33 cellular contexts compared by ENCODE assay signal in the genomic region with DNA sequence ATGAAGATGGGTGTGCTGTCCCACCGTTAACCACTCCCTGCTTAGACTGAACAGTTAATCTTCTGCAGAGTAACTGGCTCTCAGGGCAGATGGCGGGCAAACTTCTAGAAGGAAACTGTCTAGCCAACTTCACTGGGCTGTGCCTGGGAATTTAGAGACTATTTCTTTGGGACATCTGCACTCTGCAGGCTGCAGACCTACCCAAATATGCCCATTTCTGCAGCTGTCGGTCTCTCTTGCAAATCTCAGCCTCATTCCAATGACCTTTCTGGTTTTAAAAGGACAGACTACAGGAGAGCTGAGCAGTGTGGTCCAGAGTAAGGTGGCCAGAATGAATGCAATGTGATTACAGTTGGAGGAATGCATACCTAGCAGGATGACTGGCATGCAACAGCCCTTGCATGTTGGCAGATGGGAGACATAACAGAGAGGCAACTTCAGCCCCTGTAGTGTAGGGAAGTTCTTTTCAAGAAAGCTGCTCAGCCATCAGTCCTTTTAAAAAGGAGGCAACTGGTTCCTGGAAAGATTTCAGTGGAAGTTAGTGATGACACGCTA. TPM values are rescaled to one million over a fixed set of nuclear protein-coding genes. Genes with fewer than 3 reads are reported as not detected.
"Had no signal": no experiment of that assay in that cellular context is flagged by ENCODE, and none has a peak within 500 bp of the region (broad histone marks: within the 10 kb centered on the region; RNA-seq: fewer than 3 reads in every experiment).

No MANE protein-coding gene starts in this region.

- ATAC-seq: activated naive CD8-positive, alpha-beta T cell treated with anti-CD3 and anti-CD28 coated beads, Interleukin-2, amount 50 U/mL, for 24 hours; body of pancreas; gastroesophageal sphincter; natural killer cell; psoas muscle; stimulated activated naive B cell treated with anti-CD40 and anti-IgM and Interleukin-4, amounts not matched to agents 10 μg/mL and 1 μg/mL and 100 μg/mL, for 72 hours; T-helper 17 cell had no signal

- H3K9ac ChIP-seq: neural progenitor cell, parathyroid adenoma had no signal

- H3K9me3 ChIP-seq: body of pancreas, colonic mucosa, gastroesophageal sphincter, left ventricle myocardium inferior, psoas muscle, sigmoid colon, stomach, thyroid gland, upper lobe of left lung had no signal

- H3K4me1 Mint-ChIP-seq: activated CD4-positive, alpha-beta memory T cell treated with anti-CD3 and anti-CD28 coated beads, Interleukin-2, amount 10 ng/mL, durations not matched to agents 7 days and 5 days; natural killer cell had no signal

- H3K9me3 Mint-ChIP-seq: activated CD4-positive, alpha-beta memory T cell treated with anti-CD3 and anti-CD28 coated beads, Interleukin-2, amount 10 ng/mL, durations not matched to agents 7 days and 5 days; activated CD4-positive, alpha-beta T cell treated with anti-CD3 and anti-CD28 coated beads, Interleukin-2, amount 10 ng/mL, durations not matched to agents 7 days and 5 days; activated naive CD4-positive, alpha-beta T cell treated with anti-CD3 and anti-CD28 coated beads, Interleukin-2, amount 50 U/mL, for 24 hours; activated naive CD8-positive, alpha-beta T cell treated with anti-CD3 and anti-CD28 coated beads, Interleukin-2, amount 50 U/mL, for 24 hours; activated T-helper 2 cell treated with anti-CD3 and anti-CD28 coated beads, Interferon-gamma antibody, Interleukin-2, Interleukin-4, amounts not matched to agents 10 μg/mL and 5 μg/mL and 100 μg/mL, durations not matched to agents 14 hours and 24 hours and 36 hours; natural killer cell; neural progenitor cell; stimulated activated naive B cell treated with anti-CD40 and anti-IgM and Interleukin-4, amounts not matched to agents 10 μg/mL and 1 μg/mL and 100 μg/mL, for 72 hours had no signal

- DNase-seq: activated CD4-positive, alpha-beta memory T cell treated with anti-CD3 and anti-CD28 coated beads, Interleukin-2, amount 10 ng/mL, durations not matched to agents 7 days and 5 days; activated CD4-positive, alpha-beta T cell treated with anti-CD3 and anti-CD28 coated beads for 1 hour; activated CD4-positive, alpha-beta T cell treated with anti-CD3 and anti-CD28 coated beads, Interleukin-2, amount 10 ng/mL, durations not matched to agents 7 days and 5 days; activated naive CD8-positive, alpha-beta T cell treated with anti-CD3 and anti-CD28 coated beads, Interleukin-2, amount 50 U/mL, for 24 hours; body of pancreas; cerebellar nuclear complex; colonic mucosa; effector memory CD4-positive, alpha-beta T cell; erythroblast; left ventricle myocardium inferior; natural killer cell; occipital lobe; psoas muscle; sigmoid colon; stimulated activated CD4-positive, alpha-beta T cell treated with anti-CD3 and anti-CD28 coated beads, Interleukin-15, amount 100 ng/mL, for 24 hours; stimulated activated CD4-positive, alpha-beta T cell treated with anti-CD3 and anti-CD28 coated beads, Interleukin-2, amount 100 ng/mL, for 24 hours; stimulated activated naive B cell treated with anti-CD40 and anti-IgM and Interleukin-4, amounts not matched to agents 10 μg/mL and 1 μg/mL and 100 μg/mL, for 72 hours; stomach; T-helper 17 cell; T1000; thyroid gland; upper lobe of left lung had no signal

- H3K27me3 Mint-ChIP-seq: activated naive CD4-positive, alpha-beta T cell treated with anti-CD3 and anti-CD28 coated beads, Interleukin-2, amount 50 U/mL, for 24 hours had no signal

- H3K27ac Mint-ChIP-seq: activated CD4-positive, alpha-beta memory T cell treated with anti-CD3 and anti-CD28 coated beads, Interleukin-2, amount 10 ng/mL, durations not matched to agents 7 days and 5 days; activated CD4-positive, alpha-beta T cell treated with anti-CD3 and anti-CD28 coated beads, Interleukin-2, amount 10 ng/mL, durations not matched to agents 7 days and 5 days; activated naive CD4-positive, alpha-beta T cell treated with anti-CD3 and anti-CD28 coated beads, Interleukin-2, amount 50 U/mL, for 24 hours; activated naive CD8-positive, alpha-beta T cell treated with anti-CD3 and anti-CD28 coated beads, Interleukin-2, amount 50 U/mL, for 24 hours; activated T-helper 2 cell treated with anti-CD3 and anti-CD28 coated beads, Interferon-gamma antibody, Interleukin-2, Interleukin-4, amounts not matched to agents 10 μg/mL and 5 μg/mL and 100 μg/mL, durations not matched to agents 14 hours and 24 hours and 36 hours; natural killer cell; neural progenitor cell; stimulated activated naive B cell treated with anti-CD40 and anti-IgM and Interleukin-4, amounts not matched to agents 10 μg/mL and 1 μg/mL and 100 μg/mL, for 72 hours; T-helper 17 cell had no signal

- H3K36me3 ChIP-seq: cardiac muscle cell, colonic mucosa, gastroesophageal sphincter, left ventricle myocardium inferior, neural progenitor cell, sigmoid colon, stomach, thyroid gland, upper lobe of left lung had no signal

- H3K4me3 ChIP-seq: body of pancreas, cardiac muscle cell, colonic mucosa, gastroesophageal sphincter, hepatocyte, left ventricle myocardium inferior, lung, neural progenitor cell, psoas muscle, sigmoid colon, stomach, thyroid gland, upper lobe of left lung had no signal

- H3K4me3 Mint-ChIP-seq: activated CD4-positive, alpha-beta memory T cell treated with anti-CD3 and anti-CD28 coated beads, Interleukin-2, amount 10 ng/mL, durations not matched to agents 7 days and 5 days; activated CD4-positive, alpha-beta T cell treated with anti-CD3 and anti-CD28 coated beads, Interleukin-2, amount 10 ng/mL, durations not matched to agents 7 days and 5 days; activated naive CD4-positive, alpha-beta T cell treated with anti-CD3 and anti-CD28 coated beads, Interleukin-2, amount 50 U/mL, for 24 hours; activated naive CD8-positive, alpha-beta T cell treated with anti-CD3 and anti-CD28 coated beads, Interleukin-2, amount 50 U/mL, for 24 hours; natural killer cell; neural progenitor cell; stimulated activated naive B cell treated with anti-CD40 and anti-IgM and Interleukin-4, amounts not matched to agents 10 μg/mL and 1 μg/mL and 100 μg/mL, for 72 hours; T-helper 17 cell had no signal

- H3K36me3 Mint-ChIP-seq: activated naive CD4-positive, alpha-beta T cell treated with anti-CD3 and anti-CD28 coated beads, Interleukin-2, amount 50 U/mL, for 24 hours; natural killer cell; neural progenitor cell; stimulated activated naive B cell treated with anti-CD40 and anti-IgM and Interleukin-4, amounts not matched to agents 10 μg/mL and 1 μg/mL and 100 μg/mL, for 72 hours had no signal

- H3K27ac ChIP-seq: body of pancreas, cardiac muscle cell, colonic mucosa, gastroesophageal sphincter, hepatocyte, left ventricle myocardium inferior, neural progenitor cell, parathyroid adenoma, psoas muscle, sigmoid colon, stomach, thyroid gland, upper lobe of left lung had no signal

- H3K4me2 ChIP-seq: hepatocyte, neural progenitor cell had no signal

- H3K4me1 ChIP-seq: colonic mucosa, gastroesophageal sphincter, left ventricle myocardium inferior, parathyroid adenoma, psoas muscle, sigmoid colon had no signal

- H3K27me3 ChIP-seq: body of pancreas, colonic mucosa, hepatocyte, neural progenitor cell, thyroid gland, upper lobe of left lung had no signal

- H2AFZ ChIP-seq: hepatocyte, neural progenitor cell, parathyroid adenoma had no signal

RNA-seq across cellular contexts. Expression of gene IL20, which starts 26.3 kb away (rescaled TPM):
- total RNA-seq: activated CD4-positive, alpha-beta memory T cell treated with anti-CD3 and anti-CD28 coated beads, Interleukin-2, amount 10 ng/mL, durations not matched to agents 7 days and 5 days; activated CD4-positive, alpha-beta T cell treated with anti-CD3 and anti-CD28 coated beads, Interleukin-2, amount 10 ng/mL, durations not matched to agents 7 days and 5 days; activated T-helper 2 cell treated with anti-CD3 and anti-CD28 coated beads, Interferon-gamma antibody, Interleukin-2, Interleukin-4, amounts not matched to agents 10 μg/mL and 5 μg/mL and 100 μg/mL, durations not matched to agents 14 hours and 24 hours and 36 hours; body of pancreas; cardiac muscle cell; colonic mucosa; dermis microvascular lymphatic vessel endothelial cell; fibroblast of lung; gastroesophageal sphincter; hepatocyte; left ventricle myocardium inferior; lung; mesenteric fat pad; natural killer cell; sigmoid colon; stomach; T-helper 17 cell; thyroid gland; upper lobe of left lung had no signal
- polyA plus RNA-seq: cardiac muscle cell, fibroblast of lung, hepatocyte, psoas muscle, sigmoid colon had no signal

RNA-seq across cellular contexts. Expression of gene IL24, which starts 58.2 kb away (rescaled TPM):
- total RNA-seq: activated CD4-positive, alpha-beta memory T cell treated with anti-CD3 and anti-CD28 coated beads, Interleukin-2, amount 10 ng/mL, durations not matched to agents 7 days and 5 days; activated CD4-positive, alpha-beta T cell treated with anti-CD3 and anti-CD28 coated beads, Interleukin-2, amount 10 ng/mL, durations not matched to agents 7 days and 5 days; body of pancreas; cardiac muscle cell; colonic mucosa; dermis microvascular lymphatic vessel endothelial cell; gastroesophageal sphincter; hepatocyte; left ventricle myocardium inferior; lung; mesenteric fat pad; natural killer cell; occipital lobe; sigmoid colon; stomach; T-helper 17 cell; thyroid gland had no signal
- polyA plus RNA-seq: cardiac muscle cell, hepatocyte had no signal
